Comparison of ENCODE assay signal across 13 cellular contexts in genomic region chr20:39960522-39961420, GRCh38.
DNase-seq lines count a peak whose midpoint lies in the region; ATAC-seq and TF ChIP-seq lines count a peak whose summit lies in the region.
"Had no signal": no experiment of that assay in that cellular context is flagged by ENCODE, and none has a peak within 500 bp of the region (broad histone marks: within the 10 kb centered on the region; RNA-seq: fewer than 3 reads in every experiment).

No MANE protein-coding gene starts in this region.

- H3K4me3 Mint-ChIP-seq in endodermal cell: no peak overlapping the region
- H3K4me3 Mint-ChIP-seq in immature natural killer cell: no peak overlapping the region
- H3K4me3 Mint-ChIP-seq: central memory CD8-positive, alpha-beta T cell had no signal

- H3K9me3 Mint-ChIP-seq in endodermal cell: no peaks in the 10 kb centered on the region
- H3K9me3 Mint-ChIP-seq in immature natural killer cell: no peaks in the 10 kb centered on the region

- H3K4me1 Mint-ChIP-seq in endodermal cell: peaks cover 12% of the 10 kb centered on the region
- H3K4me1 Mint-ChIP-seq in immature natural killer cell: no peaks in the 10 kb centered on the region
- H3K4me1 Mint-ChIP-seq: central memory CD8-positive, alpha-beta T cell had no signal

- no peaks in the 10 kb centered on the region for H3K9me3 ChIP-seq in endodermal cell (ENCODE audit: control insufficient read depth, low read length)
- H3K9me3 ChIP-seq: Caco-2, lower lobe of right lung had no signal

- no peaks in the 10 kb centered on the region for H3K27me3 ChIP-seq in endodermal cell (ENCODE audit: control insufficient read depth, insufficient read depth, low read length, poor library complexity, severe bottlenecking)

- H3K36me3 Mint-ChIP-seq in endodermal cell (ENCODE audit: low read depth) (no peaks in the 10 kb centered on the region), immature natural killer cell (no peaks in the 10 kb centered on the region)

- no peaks in the 10 kb centered on the region for H3K4me1 ChIP-seq in endodermal cell (ENCODE audit: control insufficient read depth, insufficient read depth, low read length)
- H3K4me1 ChIP-seq: Caco-2 had no signal

- H3K4me3 ChIP-seq in endodermal cell (ENCODE audit: low read length): no peak overlapping the region
- H3K4me3 ChIP-seq: lower lobe of right lung had no signal

- H3K9ac ChIP-seq in endodermal cell (ENCODE audit: extremely low read depth, low read length, poor library complexity, severe bottlenecking): no peak overlapping the region
- H3K9ac ChIP-seq: KMS-11 had no signal

- WGBS in endodermal cell (ENCODE audit: insufficient coverage in 1 of 2, insufficient read length in 1 of 2), 2 experiments: 64 to 67% methylated on average over 7 of the region's 7 CpGs

- no peaks in the 10 kb centered on the region for H3K36me3 ChIP-seq in endodermal cell (ENCODE audit: control insufficient read depth, insufficient read depth, low read length)
- H3K36me3 ChIP-seq: lower lobe of right lung had no signal

- peak; percentile 31 for TF ChIP-seq CTCF in endodermal cell (conservative IDR thresholded peaks at IDR 0.05)

- no peak overlapping the region for H3K27ac ChIP-seq in endodermal cell (ENCODE audit: low read depth, low read length)
- H3K27ac ChIP-seq: KMS-11, lower lobe of right lung had no signal

- no peaks in the 10 kb centered on the region for H3K27me3 Mint-ChIP-seq in endodermal cell (ENCODE audit: insufficient read depth)
- H3K27me3 Mint-ChIP-seq in immature natural killer cell (ENCODE audit: low read depth in 3 of 3): peaks cover 0 to 2% (median 2%) of the 10 kb centered on the region in 3 donors
- H3K27me3 Mint-ChIP-seq: central memory CD8-positive, alpha-beta T cell had no signal

- ATAC-seq in GM18520 (IDR thresholded peaks at IDR 0.05; ENCODE audit: unreplicated experiment) (peak; percentile 72), GM21526 (IDR thresholded peaks at IDR 0.05; ENCODE audit: low FRiP score, unreplicated experiment) (no peak), GM21515 (IDR thresholded peaks at IDR 0.05; ENCODE audit: unreplicated experiment) (no peak)
- ATAC-seq: lower lobe of right lung had no signal

- DNase-seq in NCI-H1694 (lab: John Stamatoyannopoulos, UW) (peak; percentile 92), endodermal cell (peak; percentile 73), pons (ENCODE audit: low spot score) (peak; percentile 30), immature natural killer cell (no peak), SKM-1 treated with dmso at 0.1 percent for 144 hours (lab: John Stamatoyannopoulos, UW; ENCODE audit: unreplicated experiment) (no peak)
- DNase-seq: GOT3, lower lobe of right lung had no signal

- H3K27ac Mint-ChIP-seq in endodermal cell (no peak overlapping the region), immature natural killer cell (no peak overlapping the region)

Comparison
In these comparisons a context has a peak if more than half of its experiments do, and no peak if none do; other contexts are left out.
1. DNase-seq: peak in NCI-H1694 (single experiment), endodermal cell (single experiment) and pons (single experiment); none in immature natural killer cell (0 of 3) and SKM-1 treated with dmso at 0.1 percent for 144 hours (single experiment).